In the genomic region with DNA sequence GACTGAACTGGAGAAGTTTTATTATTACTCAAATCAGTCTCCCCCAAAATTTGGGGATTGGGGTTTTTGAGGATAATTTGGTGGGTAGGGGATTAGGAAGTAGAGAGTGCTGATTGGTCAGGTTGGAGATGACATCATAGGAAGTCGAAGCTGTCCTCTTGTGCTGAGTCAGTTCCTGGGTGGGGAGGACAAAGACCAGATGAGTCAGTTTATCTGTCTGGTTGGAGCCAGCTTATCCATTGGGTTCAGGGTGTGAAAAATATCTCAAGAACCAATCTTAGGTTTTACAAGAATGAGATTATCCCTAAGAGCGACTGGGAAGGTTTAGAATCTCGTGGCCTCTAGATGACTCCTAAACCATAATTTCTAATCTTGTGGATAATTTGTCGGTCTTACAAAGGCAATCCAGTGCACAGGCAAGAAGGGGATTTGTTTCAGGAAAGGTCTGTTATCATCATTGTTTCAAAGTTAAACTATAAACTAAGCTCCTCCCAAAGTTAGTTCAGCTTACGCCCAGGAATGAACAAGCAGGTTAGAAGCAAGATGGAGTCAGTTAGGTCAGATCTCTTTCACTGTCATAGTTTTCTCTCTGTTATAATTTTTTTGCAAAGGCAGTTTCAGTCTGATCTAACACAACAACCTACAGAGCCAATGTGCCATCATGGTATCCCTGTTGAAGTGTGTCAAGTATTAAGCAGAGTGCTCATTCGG, we compare ENCODE assay signal across 11 cellular contexts.
"Had no signal": no experiment of that assay in that cellular context is flagged by ENCODE, and none has a peak within 500 bp of the region (broad histone marks: within the 10 kb centered on the region; RNA-seq: fewer than 3 reads in every experiment).

No MANE protein-coding gene starts in this region.

- ATAC-seq: activated T-cell treated with anti-CD3 and anti-CD28 coated beads, Interleukin-2, amount 50 U/mL, for 4 hours; gastroesophageal sphincter; left ventricle myocardium superior had no signal

- H3K27me3 ChIP-seq: ascending aorta, gastroesophageal sphincter had no signal

- H3K4me1 ChIP-seq: ascending aorta, gastroesophageal sphincter had no signal

- H3K4me3 ChIP-seq: ascending aorta, gastroesophageal sphincter had no signal

- H3K36me3 ChIP-seq: ascending aorta, gastroesophageal sphincter had no signal

- H3K27ac ChIP-seq: ascending aorta, gastroesophageal sphincter had no signal

- DNase-seq: activated CD4-positive, alpha-beta memory T cell treated with anti-CD3 and anti-CD28 coated beads for 36 hours; activated CD4-positive, CD25-positive, alpha-beta regulatory T cell treated with anti-CD3 and anti-CD28 coated beads, Interleukin-2, amount 50 U/mL, for 72 hours; activated gamma-delta T cell treated with Interleukin-2 at 50 U/mL for 16 hours; activated naive CD8-positive, alpha-beta T cell treated with anti-CD3 and anti-CD28 coated beads, Interleukin-2, amount 10 ng/mL, durations not matched to agents 7 days and 5 days; activated T-cell treated with anti-CD3 and anti-CD28 coated beads, Interleukin-2, amount 50 U/mL, for 4 hours; kidney; left ventricle myocardium superior; stimulated activated CD4-positive, alpha-beta T cell treated with anti-CD3 and anti-CD28 coated beads, Interleukin-15, amount 100 ng/mL, for 24 hours; stimulated activated CD4-positive, alpha-beta T cell treated with anti-CD3 and anti-CD28 coated beads, Interleukin-4, amount 100 ng/mL, for 4 hours had no signal

- H3K9me3 ChIP-seq: ascending aorta, gastroesophageal sphincter had no signal
